Comparison of ENCODE assay signal across 1 cellular context in the genomic region with DNA sequence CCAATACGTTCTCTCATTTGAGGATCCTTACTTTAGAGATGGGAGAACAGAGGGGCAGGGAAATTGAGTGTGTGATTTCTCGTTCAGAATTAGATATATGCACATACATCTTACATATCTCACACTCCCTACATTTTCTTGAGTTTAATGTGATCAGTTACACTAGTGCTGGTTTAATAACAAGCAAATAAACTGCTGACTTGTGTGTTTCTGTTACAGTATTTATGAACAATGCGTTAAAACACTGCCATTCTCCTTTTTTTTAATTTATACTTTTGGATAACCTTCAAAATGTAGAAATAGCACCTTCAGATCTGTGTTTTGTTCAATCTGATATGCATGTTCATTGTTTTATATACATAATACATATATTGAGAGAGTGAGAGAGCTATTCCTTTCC.
TF ChIP-seq lines count a peak whose summit lies in the region.

No MANE protein-coding gene starts in this region.

TF ChIP-seq in HepG2, 621 proteins besides CTCF, POLR2A, EP300 and RAD21 (continued from another document):
- TF ChIP-seq, protein P1, sequence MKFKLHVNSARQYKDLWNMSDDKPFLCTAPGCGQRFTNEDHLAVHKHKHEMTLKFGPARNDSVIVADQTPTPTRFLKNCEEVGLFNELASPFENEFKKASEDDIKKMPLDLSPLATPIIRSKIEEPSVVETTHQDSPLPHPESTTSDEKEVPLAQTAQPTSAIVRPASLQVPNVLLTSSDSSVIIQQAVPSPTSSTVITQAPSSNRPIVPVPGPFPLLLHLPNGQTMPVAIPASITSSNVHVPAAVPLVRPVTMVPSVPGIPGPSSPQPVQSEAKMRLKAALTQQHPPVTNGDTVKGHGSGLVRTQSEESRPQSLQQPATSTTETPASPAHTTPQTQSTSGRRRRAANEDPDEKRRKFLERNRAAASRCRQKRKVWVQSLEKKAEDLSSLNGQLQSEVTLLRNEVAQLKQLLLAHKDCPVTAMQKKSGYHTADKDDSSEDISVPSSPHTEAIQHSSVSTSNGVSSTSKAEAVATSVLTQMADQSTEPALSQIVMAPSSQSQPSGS (CRISPR knock-in tag; IDR thresholded peaks at IDR 0.05): no peak
- no peak for TF ChIP-seq ZFYVE20 (CRISPR knock-in tag; IDR thresholded peaks at IDR 0.05; ENCODE audit: borderline replicate concordance, low read depth)
- TF ChIP-seq, protein P2, sequence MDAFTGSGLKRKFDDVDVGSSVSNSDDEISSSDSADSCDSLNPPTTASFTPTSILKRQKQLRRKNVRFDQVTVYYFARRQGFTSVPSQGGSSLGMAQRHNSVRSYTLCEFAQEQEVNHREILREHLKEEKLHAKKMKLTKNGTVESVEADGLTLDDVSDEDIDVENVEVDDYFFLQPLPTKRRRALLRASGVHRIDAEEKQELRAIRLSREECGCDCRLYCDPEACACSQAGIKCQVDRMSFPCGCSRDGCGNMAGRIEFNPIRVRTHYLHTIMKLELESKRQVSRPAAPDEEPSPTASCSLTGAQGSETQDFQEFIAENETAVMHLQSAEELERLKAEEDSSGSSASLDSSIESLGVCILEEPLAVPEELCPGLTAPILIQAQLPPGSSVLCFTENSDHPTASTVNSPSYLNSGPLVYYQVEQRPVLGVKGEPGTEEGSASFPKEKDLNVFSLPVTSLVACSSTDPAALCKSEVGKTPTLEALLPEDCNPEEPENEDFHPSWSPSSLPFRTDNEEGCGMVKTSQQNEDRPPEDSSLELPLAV (CRISPR knock-in tag; conservative IDR thresholded peaks at IDR 0.05; ENCODE audit: low read depth): no peak
